In genomic region chr2:176160251-176161040, GRCh38 we compare ENCODE assay signal across 14 cellular contexts. TPM values are rescaled to one million over a fixed set of nuclear protein-coding genes. Genes with fewer than 3 reads are reported as not detected.
DNase-seq lines count a peak whose midpoint lies in the region; ATAC-seq and TF ChIP-seq lines count a peak whose summit lies in the region.
"Had no signal": no experiment of that assay in that cellular context is flagged by ENCODE, and none has a peak within 500 bp of the region (broad histone marks: within the 10 kb centered on the region; RNA-seq: fewer than 3 reads in every experiment).

No MANE protein-coding gene starts in this region.

- peak overlapping the region; percentile 54 to 74 (median 69) for H3K4me3 Mint-ChIP-seq in brain
- H3K4me3 Mint-ChIP-seq in mesothelial cell of epicardium: peak overlapping the region; percentile 20
- H3K4me3 Mint-ChIP-seq: natural killer cell treated with Interleukin-12 subunit alpha and Interleukin-12 subunit beta and Interleukin-15 and Interleukin-18, amount 100 ng/mL, for 72 hours had no signal

- peaks cover 0 to 4% (median 2%) of the 10 kb centered on the region in 5 donors for H3K36me3 ChIP-seq in subcutaneous abdominal adipose tissue (ENCODE audit: control insufficient read depth in 5 of 5, insufficient read depth in 5 of 5, low read length in 5 of 5)

- peaks cover 0 to 24% (median 21%) of the 10 kb centered on the region in 5 donors for H3K4me1 ChIP-seq in subcutaneous abdominal adipose tissue (ENCODE audit: control insufficient read depth in 5 of 5, insufficient read depth in 5 of 5, low read length in 5 of 5)

- H3K36me3 Mint-ChIP-seq in brain: peaks cover 19% of the 10 kb centered on the region
- H3K36me3 Mint-ChIP-seq in mesothelial cell of epicardium: no peaks in the 10 kb centered on the region

- no peak overlapping the region for H3K9ac ChIP-seq in subcutaneous abdominal adipose tissue (ENCODE audit: low read length in 5 of 5)

- H3K9me3 ChIP-seq in subcutaneous abdominal adipose tissue (ENCODE audit: control insufficient read depth in 5 of 5, low read length in 5 of 5): no peaks in the 10 kb centered on the region

- H3K27ac ChIP-seq in subcutaneous abdominal adipose tissue (ENCODE audit: low read depth, low read length): no peak overlapping the region

- peaks cover 100% of the 10 kb centered on the region for H3K27me3 Mint-ChIP-seq in brain
- peaks cover 96% of the 10 kb centered on the region for H3K27me3 Mint-ChIP-seq in mesothelial cell of epicardium (ENCODE audit: low read depth)

- H3K27ac Mint-ChIP-seq in brain (peak overlapping the region in 1 of 5 experiments; percentile 60), mesothelial cell of epicardium (no peak overlapping the region)
- H3K27ac Mint-ChIP-seq: natural killer cell treated with Interleukin-12 subunit alpha and Interleukin-12 subunit beta and Interleukin-15 and Interleukin-18, amount 100 ng/mL, for 72 hours had no signal

- H3K4me1 Mint-ChIP-seq in brain (peaks cover 34% of the 10 kb centered on the region), mesothelial cell of epicardium (peaks cover 23% of the 10 kb centered on the region)

- ATAC-seq in GM21367 (IDR thresholded peaks at IDR 0.05; ENCODE audit: unreplicated experiment): no peak
- ATAC-seq: left lobe of liver; natural killer cell treated with Interleukin-12 subunit alpha and Interleukin-12 subunit beta and Interleukin-15 and Interleukin-18, amount 100 ng/mL, for 72 hours had no signal

- H3K4me3 ChIP-seq in subcutaneous abdominal adipose tissue (ENCODE audit: low read depth in 1 of 5, low read length in 5 of 5): peak overlapping the region in 4 of 5 donors; percentile 22 to 36 (median 28)

- DNase-seq in NCI-H526 (lab: John Stamatoyannopoulos, UW) (peak; percentile 23 to 59), mesothelial cell of epicardium (ENCODE audit: low spot score in 2 of 2, unreplicated experiment in 2 of 2) (no peak), NCI-H524 (lab: John Stamatoyannopoulos, UW) (no peak)
- no peak for DNase-seq in stimulated activated CD4-positive, alpha-beta T cell treated with anti-CD3 and anti-CD28 coated beads, Interleukin-2, amount 100 ng/mL, for 48 hours
- DNase-seq: activated gamma-delta T cell; CD4-positive, CD25-positive, alpha-beta regulatory T cell; EL; NCI-H2029 treated with DMSO at 0.1 percent for 48 hours had no signal

- TF ChIP-seq CTCF in brain (conservative IDR thresholded peaks at IDR 0.05) (no peak), mesothelial cell of epicardium (IDR thresholded peaks at IDR 0.05; ENCODE audit: unreplicated experiment) (no peak)

- H3K27me3 ChIP-seq in subcutaneous abdominal adipose tissue (ENCODE audit: control insufficient read depth in 5 of 5, insufficient read depth in 4 of 5, low read length in 5 of 5): peaks cover 2 to 39% (median 6%) of the 10 kb centered on the region in 5 donors

- H3K9me3 Mint-ChIP-seq in brain: peaks cover 0 to 21% (median 7%) of the 10 kb centered on the region in 5 experiments
- no peaks in the 10 kb centered on the region for H3K9me3 Mint-ChIP-seq in mesothelial cell of epicardium

RNA-seq across cellular contexts. Expression of gene HOXD3, which starts 3.3 kb away (rescaled TPM):
- polyA plus RNA-seq in brain (ENCODE audit: insufficient read depth, low read depth, low replicate concordance): 1.2 TPM
- 0.93 to 1.1 TPM (median 1.1 TPM) in 3 replicates for total RNA-seq in mesothelial cell of epicardium
- total RNA-seq: activated CD8-positive, alpha-beta memory T cell treated with anti-CD3 and anti-CD28 coated beads for 36 hours; CD4-positive, CD25-positive, alpha-beta regulatory T cell; left lobe of liver; natural killer cell treated with Interleukin-12 subunit alpha and Interleukin-12 subunit beta and Interleukin-15 and Interleukin-18, amount 100 ng/mL, for 72 hours had no signal
- polyA plus RNA-seq: CD4-positive, CD25-positive, alpha-beta regulatory T cell had no signal

RNA-seq across cellular contexts. Expression of gene HOXD4, which starts 9.1 kb away (rescaled TPM):
- not detected for polyA plus RNA-seq in brain (ENCODE audit: insufficient read depth, low read depth, low replicate concordance)
- 0.67 to 1.4 TPM (median 1.3 TPM) in 3 replicates for total RNA-seq in mesothelial cell of epicardium
- total RNA-seq: activated CD8-positive, alpha-beta memory T cell treated with anti-CD3 and anti-CD28 coated beads for 36 hours; CD4-positive, CD25-positive, alpha-beta regulatory T cell; left lobe of liver; natural killer cell treated with Interleukin-12 subunit alpha and Interleukin-12 subunit beta and Interleukin-15 and Interleukin-18, amount 100 ng/mL, for 72 hours had no signal
- polyA plus RNA-seq: CD4-positive, CD25-positive, alpha-beta regulatory T cell had no signal

RNA-seq across cellular contexts. Expression of gene HOXD1, which starts 28.0 kb away (rescaled TPM):
- 2.1 TPM for polyA plus RNA-seq in brain (ENCODE audit: insufficient read depth, low read depth, low replicate concordance)
- not detected in 3 replicates for total RNA-seq in mesothelial cell of epicardium
- total RNA-seq: activated CD8-positive, alpha-beta memory T cell treated with anti-CD3 and anti-CD28 coated beads for 36 hours; CD4-positive, CD25-positive, alpha-beta regulatory T cell; left lobe of liver; natural killer cell treated with Interleukin-12 subunit alpha and Interleukin-12 subunit beta and Interleukin-15 and Interleukin-18, amount 100 ng/mL, for 72 hours had no signal
- polyA plus RNA-seq: CD4-positive, CD25-positive, alpha-beta regulatory T cell had no signal

RNA-seq across cellular contexts. Expression of gene HOXD8, which starts 30.9 kb away (rescaled TPM):
- 10.0 TPM for polyA plus RNA-seq in brain (ENCODE audit: insufficient read depth, low read depth, low replicate concordance)
- 0.29 to 0.58 TPM (median 0.40 TPM) in 3 replicates for total RNA-seq in mesothelial cell of epicardium
- total RNA-seq: activated CD8-positive, alpha-beta memory T cell treated with anti-CD3 and anti-CD28 coated beads for 36 hours; CD4-positive, CD25-positive, alpha-beta regulatory T cell; left lobe of liver; natural killer cell treated with Interleukin-12 subunit alpha and Interleukin-12 subunit beta and Interleukin-15 and Interleukin-18, amount 100 ng/mL, for 72 hours had no signal
- polyA plus RNA-seq: CD4-positive, CD25-positive, alpha-beta regulatory T cell had no signal

RNA-seq across cellular contexts. Expression of gene HOXD9, which starts 37.9 kb away (rescaled TPM):
- 8.9 TPM for polyA plus RNA-seq in brain (ENCODE audit: insufficient read depth, low read depth, low replicate concordance)
- total RNA-seq in mesothelial cell of epicardium: 0.93 to 1.2 TPM (median 1.1 TPM) in 3 replicates
- total RNA-seq: activated CD8-positive, alpha-beta memory T cell treated with anti-CD3 and anti-CD28 coated beads for 36 hours; CD4-positive, CD25-positive, alpha-beta regulatory T cell; left lobe of liver; natural killer cell treated with Interleukin-12 subunit alpha and Interleukin-12 subunit beta and Interleukin-15 and Interleukin-18, amount 100 ng/mL, for 72 hours had no signal
- polyA plus RNA-seq: CD4-positive, CD25-positive, alpha-beta regulatory T cell had no signal

Comparison
In these comparisons a context has a peak if more than half of its experiments do, and no peak if none do; other contexts are left out.
1. DNase-seq: peak in NCI-H526 (2 of 2); none in mesothelial cell of epicardium (0 of 2), stimulated activated CD4-positive, alpha-beta T cell treated with anti-CD3 and anti-CD28 coated beads, Interleukin-2, amount 100 ng/mL, for 48 hours (0 of 2) and NCI-H524 (0 of 2).